ENCODE assay signal across 14 cellular contexts in the genomic region with DNA sequence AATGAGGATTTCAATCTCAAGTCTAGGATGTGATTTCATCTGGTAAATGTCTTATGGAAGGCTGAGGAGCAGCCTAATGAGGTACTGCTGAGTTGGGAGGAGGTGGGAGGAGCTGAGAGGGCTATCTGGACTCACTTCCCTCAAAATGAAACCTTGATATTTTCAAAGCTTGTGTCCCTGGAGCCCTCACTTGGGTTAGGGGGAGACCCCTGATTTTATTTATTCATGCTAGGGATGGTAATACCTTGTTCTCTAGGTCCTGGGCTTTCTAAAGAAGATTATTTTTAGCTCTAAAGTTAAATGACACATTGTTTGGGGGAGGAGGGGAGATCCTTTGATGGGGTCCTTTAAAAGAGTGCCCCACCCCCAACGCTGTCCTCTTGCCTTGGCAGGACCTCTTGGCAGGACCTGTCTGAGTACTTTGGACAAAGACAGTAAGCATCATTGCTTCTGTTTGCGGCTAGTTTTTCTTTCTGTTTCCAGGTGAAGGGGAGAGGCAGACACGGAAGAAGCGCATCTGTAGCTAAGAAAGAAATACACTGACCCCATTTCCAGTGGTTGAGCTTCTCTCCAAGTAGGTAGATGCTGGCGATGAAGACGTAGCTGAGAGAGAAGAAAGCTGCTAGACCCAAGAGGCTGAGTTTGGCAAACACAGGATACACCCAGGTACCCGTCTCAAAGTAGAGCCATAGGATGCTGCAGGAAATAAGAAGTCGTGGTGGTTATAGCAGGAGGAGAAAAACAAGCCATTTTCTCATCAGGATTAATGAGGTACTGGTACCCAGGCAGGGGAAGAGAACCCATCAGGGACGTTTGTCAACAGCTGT. TPM values are rescaled to one million over a fixed set of nuclear protein-coding genes. Genes with fewer than 3 reads are reported as not detected.
DNase-seq lines count a peak whose midpoint lies in the region; ATAC-seq and TF ChIP-seq lines count a peak whose summit lies in the region.
"Had no signal": no experiment of that assay in that cellular context is flagged by ENCODE, and none has a peak within 500 bp of the region (broad histone marks: within the 10 kb centered on the region; RNA-seq: fewer than 3 reads in every experiment).

No MANE protein-coding gene starts in this region.

- H3K27me3 Mint-ChIP-seq in memory B cell = peaks cover 10% of the 10 kb centered on the region

- BruUV-seq in OCI-LY7 (replicated peaks; lab: Mats Ljungman, UMichigan) = no TSS peak

- no peaks in the 10 kb centered on the region for H3K9me3 Mint-ChIP-seq in memory B cell

- DNase-seq in GM13976 (ENCODE audit: low spot score) (peak; percentile 39), MM.1S (peak; percentile 37), memory B cell (ENCODE audit: low spot score in 2 of 2) (no peak), germinal center (ENCODE audit: low spot score) (no peak), dedifferentiated amniotic fluid mesenchymal stem cell (ENCODE audit: extremely low spot score) (no peak), OCI-LY7 (ENCODE audit: low spot score) (no peak), hepatocyte (ENCODE audit: low spot score) (no peak)
- DNase-seq: midbrain; NCI-H2171 treated with DMSO at 0.1 percent for 48 hours; stimulated activated CD4-positive, alpha-beta T cell treated with anti-CD3 and anti-CD28 coated beads, Interleukin-15, amount 100 ng/mL, for 24 hours; trophoblast cell had no signal

- H2AFZ ChIP-seq in MM.1S (ENCODE audit: low read length) (no peak overlapping the region), OCI-LY7 (ENCODE audit: low read length) (no peak overlapping the region), hepatocyte (no peak overlapping the region)
- H2AFZ ChIP-seq: parathyroid adenoma had no signal

- H3K36me3 ChIP-seq in MM.1S (replicated peaks; ENCODE audit: insufficient read depth, low read length) (no peaks in the 10 kb centered on the region; the same call in none of the 2 replicates), OCI-LY7 (ENCODE audit: insufficient read depth, low read length) (no peaks in the 10 kb centered on the region), hepatocyte (replicated peaks; ENCODE audit: insufficient read depth, low read depth) (no peaks in the 10 kb centered on the region)

- H3K36me3 Mint-ChIP-seq in memory B cell = peaks cover 1% of the 10 kb centered on the region

- H3K27ac ChIP-seq in MM.1S (ENCODE audit: low read length) (peak overlapping the region; percentile 78), OCI-LY7 (ENCODE audit: low read depth, low read length, poor library complexity, severe bottlenecking) (no peak overlapping the region), hepatocyte (no peak overlapping the region)
- H3K27ac ChIP-seq: coronary artery, parathyroid adenoma had no signal

- peaks cover 6% of the 10 kb centered on the region for H3F3A ChIP-seq in MM.1S (ENCODE audit: insufficient read depth, low read length)

- H3K27me3 ChIP-seq in MM.1S (replicated peaks; ENCODE audit: insufficient read depth, low read length) (no peaks in the 10 kb centered on the region), hepatocyte (no peaks in the 10 kb centered on the region)

- TF ChIP-seq CTCF in GM13976 (IDR thresholded peaks at IDR 0.05; ENCODE audit: borderline replicate concordance, control extremely low read depth, extremely low read depth, insufficient read depth, missing control alignments) (no peak), MM.1S (IDR thresholded peaks at IDR 0.05; ENCODE audit: low read length) (no peak), OCI-LY7 (conservative IDR thresholded peaks at IDR 0.05; ENCODE audit: low read length) (no peak), hepatocyte (IDR thresholded peaks at IDR 0.05; ENCODE audit: poor library complexity) (no peak)

- H3K4me3 Mint-ChIP-seq in memory B cell = peak overlapping the region; percentile 43

- H3K79me2 ChIP-seq in MM.1S (ENCODE audit: low read length) = peaks cover 42% of the 10 kb centered on the region
- H3K79me2 ChIP-seq in OCI-LY7 (ENCODE audit: insufficient read depth, low read depth, low read length) = no peaks in the 10 kb centered on the region
- H3K79me2 ChIP-seq in hepatocyte = no peaks in the 10 kb centered on the region
- H3K79me2 ChIP-seq: parathyroid adenoma had no signal

- ATAC-seq in GM21367 (IDR thresholded peaks at IDR 0.05; ENCODE audit: unreplicated experiment) = peak; percentile 38
- ATAC-seq in memory B cell (ENCODE audit: low read depth) = no peak

- in situ Hi-C loops in GM13976 (cut with MboI; ENCODE audit: low sequenced_read_pairs, unreplicated experiment) = loop anchor here (25.0 kb wide), 1 partner anchor 289 kb away; a partner anchor contains a TSS

- H3K4me2 ChIP-seq in MM.1S (ENCODE audit: low read depth, low read length) = peak overlapping the region; percentile 53; the same call in 1 of the 2 replicates
- no peak overlapping the region for H3K4me2 ChIP-seq in OCI-LY7 (ENCODE audit: low read length)
- H3K4me2 ChIP-seq in hepatocyte = no peak overlapping the region

- H3K4me1 Mint-ChIP-seq in memory B cell = peaks cover 10% of the 10 kb centered on the region

- H3K4me1 ChIP-seq in MM.1S (ENCODE audit: low read length) (peaks cover 9% of the 10 kb centered on the region), OCI-LY7 (ENCODE audit: insufficient read depth, low read length, poor library complexity, severe bottlenecking) (no peaks in the 10 kb centered on the region), hepatocyte (ENCODE audit: insufficient read depth) (peaks cover 7% of the 10 kb centered on the region)
- H3K4me1 ChIP-seq: parathyroid adenoma had no signal

- H3K27ac Mint-ChIP-seq in memory B cell = peak overlapping the region; percentile 64

- POLR2A ChIA-PET in OCI-LY7 (lab: Charles Lee) = interaction anchor here (0.6 kb wide), 1 partner anchor 27 kb away, joined by 5 read pairs; no protein-coding TSS in a partner anchor

- 88% methylated on average over 9 of the region's 9 CpGs for WGBS in hepatocyte (ENCODE audit: low lambda C conversion rate, missing lambda C conversion rate)

- no peaks in the 10 kb centered on the region for H3K9me2 ChIP-seq in MM.1S (replicated peaks; ENCODE audit: insufficient read depth, low read length)
- no peaks in the 10 kb centered on the region for H3K9me2 ChIP-seq in OCI-LY7 (ENCODE audit: insufficient read depth, low read length)
- H3K9me2 ChIP-seq in hepatocyte (replicated peaks; ENCODE audit: insufficient read depth) = no peaks in the 10 kb centered on the region

- H4K20me1 ChIP-seq in MM.1S (ENCODE audit: insufficient read depth, low read length) (no peaks in the 10 kb centered on the region), OCI-LY7 (ENCODE audit: insufficient read depth, low read length) (no peaks in the 10 kb centered on the region), hepatocyte (ENCODE audit: insufficient read depth, poor library complexity, severe bottlenecking) (no peaks in the 10 kb centered on the region)

- CTCF ChIA-PET in OCI-LY7 (lab: Charles Lee; ENCODE audit: unreplicated experiment) = no interaction called here

- intact Hi-C loops in OCI-LY7 (cut with micrococcal nuclease; ENCODE audit: unreplicated experiment) = no loop called here

- H3K4me3 ChIP-seq in MM.1S (ENCODE audit: low read length) (peak overlapping the region; percentile 33; the same call in 1 of the 2 replicates), OCI-LY7 (ENCODE audit: low read depth, low read length, poor library complexity, severe bottlenecking) (no peak overlapping the region), hepatocyte (no peak overlapping the region)
- H3K4me3 ChIP-seq: coronary artery had no signal

- peak overlapping the region; percentile 60 for H3K9ac ChIP-seq in MM.1S (ENCODE audit: low read length)
- H3K9ac ChIP-seq: parathyroid adenoma had no signal

- H3K9me3 ChIP-seq in MM.1S (replicated peaks; ENCODE audit: insufficient read depth, low read length) (no peaks in the 10 kb centered on the region), OCI-LY7 (ENCODE audit: low read length) (no peaks in the 10 kb centered on the region), hepatocyte (ENCODE audit: low read depth) (no peaks in the 10 kb centered on the region)

RNA-seq across cellular contexts. Expression of a gene that starts 55.6 kb away (rescaled TPM):
- not detected in 2 replicates for total RNA-seq in OCI-LY7 (2014; rRNA removed; shearing (Covaris generic))
- total RNA-seq in OCI-LY7 (2022) (not detected in 2 replicates), hepatocyte (9.8 and 10.0 TPM in 2 replicates)
- 3.6 and 4.1 TPM in 2 replicates for polyA plus RNA-seq in hepatocyte

Comparison
In these comparisons a context has a peak if more than half of its experiments do, and no peak if none do; other contexts are left out.
1. DNase-seq: peak in GM13976 (single experiment) and MM.1S (single experiment); none in memory B cell (0 of 2), germinal center (single experiment), dedifferentiated amniotic fluid mesenchymal stem cell (single experiment), OCI-LY7 (single experiment) and hepatocyte (single experiment).
2. RNA of a gene that starts 55.6 kb away (total RNA-seq): 9.8 to 10.0 TPM in hepatocyte; not detected in OCI-LY7; every median in the first group is over 10 times any median in the second.